ENCODE assay signal across 8 cellular contexts in genomic region chr16:4693296-4693955, GRCh38. TPM values are rescaled to one million over a fixed set of nuclear protein-coding genes. Genes with fewer than 3 reads are reported as not detected.
A peak's percentile ranks its signal among the peaks of the same experiment; 100 is the strongest.
DNase-seq lines count a peak whose midpoint lies in the region; ATAC-seq and TF ChIP-seq lines count a peak whose summit lies in the region.

Gene NUDT16L1, plus strand, starts transcription at chr16:4693562. Its CDS starts 165 bp downstream, at chr16:4693727.

- H3K4me3 ChIP-seq in mucosa of rectum (ENCODE audit: low read length in 2 of 2): peak within 1 kb of the TSS; percentile 80 to 96

- H3K4me3 Mint-ChIP-seq in activated T-cell treated with anti-CD3 and anti-CD28 coated beads, Interleukin-2, amount 50 U/mL, for 24 hours: peak within 1 kb of the TSS; percentile 82

- peak within 1 kb of the TSS; percentile 79 to 89 for H3K9ac ChIP-seq in mucosa of rectum (ENCODE audit: low read depth in 1 of 2, low read length in 2 of 2)

- ATAC-seq in GM21723 (IDR thresholded peaks at IDR 0.05; ENCODE audit: unreplicated experiment): peak; percentile 90

- DNase-seq in DMS53 treated with DMSO at 0.1 percent for 48 hours (lab: John Stamatoyannopoulos, UW; ENCODE audit: unreplicated experiment) (peak; percentile 81), KG1 (lab: John Stamatoyannopoulos, UW) (peak; percentile 83), erythroblast (lab: John Stamatoyannopoulos, UW) (peak; percentile 96 to 99)
- peak; percentile 98 for DNase-seq in activated T-cell treated with anti-CD3 and anti-CD28 coated beads, Interleukin-2, amount 50 U/mL, for 24 hours
- peak; percentile 91 to 92 for DNase-seq in stimulated activated CD8-positive, alpha-beta memory T cell treated with anti-CD3 and anti-CD28 coated beads, Interleukin-4, amount 100 ng/mL, for 4 hours (ENCODE audit: low read depth in 2 of 2, low spot score in 1 of 2)

- H3K9me3 ChIP-seq in mucosa of rectum (ENCODE audit: control insufficient read depth in 2 of 2, low read length in 2 of 2): no peaks in the 10 kb centered on the region

- TF ChIP-seq POLR2A in erythroblast (IDR thresholded peaks at IDR 0.05; ENCODE audit: low read length): peak; percentile 69

- H3K4me1 ChIP-seq in mucosa of rectum (ENCODE audit: control insufficient read depth in 2 of 2, insufficient read depth in 2 of 2, low read length in 2 of 2): peaks cover 16 to 19% of the 10 kb centered on the region in 2 donors

- H3K27ac ChIP-seq in mucosa of rectum (ENCODE audit: low read depth in 2 of 2, low read length in 2 of 2): peak within 1 kb of the TSS; percentile 87 to 93

- H3K27me3 Mint-ChIP-seq in activated T-cell treated with anti-CD3 and anti-CD28 coated beads, Interleukin-2, amount 50 U/mL, for 24 hours: no peaks in the 10 kb centered on the region

- H3K4me1 Mint-ChIP-seq in activated T-cell treated with anti-CD3 and anti-CD28 coated beads, Interleukin-2, amount 50 U/mL, for 24 hours (ENCODE audit: low read depth): peaks cover 20% of the 10 kb centered on the region

- no peaks in the 10 kb centered on the region for H3K27me3 ChIP-seq in mucosa of rectum (ENCODE audit: control insufficient read depth in 2 of 2, insufficient read depth in 2 of 2, low read length in 2 of 2)

- peaks cover 41% of the 10 kb centered on the region for H3K36me3 Mint-ChIP-seq in activated T-cell treated with anti-CD3 and anti-CD28 coated beads, Interleukin-2, amount 50 U/mL, for 24 hours (ENCODE audit: low read depth)

- peaks cover 23 to 32% of the 10 kb centered on the region in 2 donors for H3K36me3 ChIP-seq in mucosa of rectum (ENCODE audit: control insufficient read depth in 2 of 2, insufficient read depth in 2 of 2, low read length in 2 of 2)

- no peaks in the 10 kb centered on the region for H3K9me3 Mint-ChIP-seq in activated T-cell treated with anti-CD3 and anti-CD28 coated beads, Interleukin-2, amount 50 U/mL, for 24 hours

- peak within 1 kb of the TSS; percentile 91 for H3K27ac Mint-ChIP-seq in activated T-cell treated with anti-CD3 and anti-CD28 coated beads, Interleukin-2, amount 50 U/mL, for 24 hours

TF ChIP-seq in PFSK-1, 5 proteins besides CTCF, POLR2A, EP300 and RAD21:
- TF ChIP-seq FOXP2 (optimal IDR thresholded peaks at IDR 0.05; ENCODE audit: borderline replicate concordance, extremely low read depth, extremely low read length, insufficient read depth) (no peak), POLR2AphosphoS5 (IDR thresholded peaks at IDR 0.05; ENCODE audit: low read depth, low read length) (peak; percentile 40; the same call in 1 of the 2 replicates), REST (IDR thresholded peaks at IDR 0.05; ENCODE audit: insufficient read depth in 1 of 2, low read depth in 2 of 2, low read length in 2 of 2) (no peak), SIN3A (IDR thresholded peaks at IDR 0.05; ENCODE audit: borderline replicate concordance, insufficient read depth, low read length) (no peak)

RNA-seq across cellular contexts. Expression of gene NUDT16L1, which starts in this region (rescaled TPM):
- 64.6 TPM for polyA plus RNA-seq in PFSK-1 (2012; ENCODE audit: insufficient read length, low read depth)

Comparison
In these comparisons a context has a peak if more than half of its experiments do, and no peak if none do; other contexts are left out.
1. Peak in every context shown above with its lines: DNase-seq, ATAC-seq, H3K4me3 ChIP-seq and H3K27ac ChIP-seq.